ENCODE assay signal across 19 cellular contexts in genomic region chr4:74751247-74751646, GRCh38.
DNase-seq lines count a peak whose midpoint lies in the region; ATAC-seq and TF ChIP-seq lines count a peak whose summit lies in the region.
"Had no signal": no experiment of that assay in that cellular context is flagged by ENCODE, and none has a peak within 500 bp of the region (broad histone marks: within the 10 kb centered on the region; RNA-seq: fewer than 3 reads in every experiment).

No MANE protein-coding gene starts in this region.

- no peak for TF ChIP-seq CTCF in foreskin fibroblast (IDR thresholded peaks at IDR 0.05; ENCODE audit: low read depth, low read length)

- DNase-seq in NCI-H2171 treated with DMSO at 0.1 percent for 48 hours (lab: John Stamatoyannopoulos, UW) = peak; percentile 28
- no peak for DNase-seq in NCI-H2171 (lab: John Stamatoyannopoulos, UW)
- peak; percentile 80 for DNase-seq in NCI-H82 (lab: John Stamatoyannopoulos, UW)
- peak; percentile 61 for DNase-seq in foreskin melanocyte
- no peak for DNase-seq in erythroblast (lab: John Stamatoyannopoulos, UW)
- DNase-seq in foreskin fibroblast = no peak
- DNase-seq: C1 segment of cervical spinal cord; Caco-2; CD4-positive, CD25-positive, alpha-beta regulatory T cell; CD8-positive, alpha-beta memory T cell; DMS53; DND-41; EL; GOT3; H7; HFFc6 had no signal

- H3K4me3 ChIP-seq in foreskin fibroblast (ENCODE audit: low read depth in 1 of 2, low read length in 2 of 2) = no peak overlapping the region
- H3K4me3 ChIP-seq: GM12878 had no signal

- ATAC-seq in HG03378 (IDR thresholded peaks at IDR 0.05; ENCODE audit: unreplicated experiment) = no peak
- ATAC-seq: GM12878, HCT116 had no signal

- no peak for TF ChIP-seq POLR2A in erythroblast (IDR thresholded peaks at IDR 0.05; ENCODE audit: low read length)

Comparison
In these comparisons a context has a peak if more than half of its experiments do, and no peak if none do; other contexts are left out.
1. DNase-seq: peak in NCI-H2171 treated with DMSO at 0.1 percent for 48 hours (single experiment), NCI-H82 (single experiment) and foreskin melanocyte (single experiment); none in NCI-H2171 (single experiment), erythroblast (0 of 2) and foreskin fibroblast (0 of 2).